16 cellular contexts compared by ENCODE assay signal in genomic region chrX:123339201-123339905, GRCh38.
DNase-seq lines count a peak whose midpoint lies in the region; ATAC-seq and TF ChIP-seq lines count a peak whose summit lies in the region.
"Had no signal": no experiment of that assay in that cellular context is flagged by ENCODE, and none has a peak within 500 bp of the region (broad histone marks: within the 10 kb centered on the region; RNA-seq: fewer than 3 reads in every experiment).

No MANE protein-coding gene starts in this region.

- in situ Hi-C loops in astrocyte of the spinal cord (cut with HindIII; ENCODE audit: low sequenced_read_pairs) (no loop called here), HAP-1 (cut with MboI; ENCODE audit: low sequenced_read_pairs) (no loop called here)

- H3K27me3 ChIP-seq in HAP-1 (ENCODE audit: low read depth) (peaks cover 5% of the 10 kb centered on the region; the same call in 1 of the 2 replicates), tibial nerve (no peaks in the 10 kb centered on the region), GM23338 (ENCODE audit: insufficient read depth) (no peaks in the 10 kb centered on the region)
- H3K27me3 ChIP-seq: SJSA1 had no signal

- no peak overlapping the region for H2AFZ ChIP-seq in GM23338

- no peaks in the 10 kb centered on the region for H3K27me3 Mint-ChIP-seq in GM23338 (ENCODE audit: insufficient read depth, low read depth, poor library complexity)

- H3K4me3 ChIP-seq in astrocyte of the spinal cord (ENCODE audit: low read depth, low read length) (no peak overlapping the region), skeletal muscle cell (ENCODE audit: low read depth, low read length) (no peak overlapping the region), HAP-1 (no peak overlapping the region), tibial nerve (no peak overlapping the region), GM23338 (no peak overlapping the region)
- H3K4me3 ChIP-seq: psoas muscle, SJSA1 had no signal

- TF ChIP-seq CTCF in astrocyte of the spinal cord (IDR thresholded peaks at IDR 0.05; ENCODE audit: low read depth, low read length) (no peak), tibial nerve (IDR thresholded peaks at IDR 0.05) (no peak), GM23338 (conservative IDR thresholded peaks at IDR 0.05; ENCODE audit: low read depth in 2 of 2) (no peak)

- peak; percentile 1 for DNase-seq in astrocyte of the spinal cord (ENCODE audit: low read depth, low spot score)
- peak; percentile 29 for DNase-seq in skeletal muscle cell (ENCODE audit: low read depth)
- DNase-seq in HAP-1 (ENCODE audit: low spot score in 2 of 2) = no peak
- no peak for DNase-seq in tibial nerve (ENCODE audit: low spot score in 2 of 2)
- DNase-seq in GM23338 (ENCODE audit: low spot score) = no peak
- DNase-seq: activated T-cell treated with anti-CD3 and anti-CD28 coated beads, Interleukin-2, amount 50 U/mL, for 48 hours; GOT3; midbrain; NCI-H1048; NCI-H526; psoas muscle had no signal

- H3K4me1 Mint-ChIP-seq in GM23338 = peaks cover 20% of the 10 kb centered on the region; the same call in 2 of the 3 replicates

- 67 to 73% methylated on average over 4 of the region's 4 CpGs for WGBS in tibial nerve, 2 donors

- H3K4me3 Mint-ChIP-seq in GM23338 = no peak overlapping the region
- H3K4me3 Mint-ChIP-seq: WTC11 had no signal

- no peaks in the 10 kb centered on the region for H4K20me1 ChIP-seq in GM23338 (replicated peaks; ENCODE audit: insufficient read depth)

- no peaks in the 10 kb centered on the region for H3F3A ChIP-seq in GM23338 (replicated peaks; ENCODE audit: low read depth)

- ATAC-seq in GM18520 (IDR thresholded peaks at IDR 0.05; ENCODE audit: unreplicated experiment) = peak; percentile 81
- ATAC-seq in HG02798 (IDR thresholded peaks at IDR 0.05; ENCODE audit: poor library complexity, unreplicated experiment) = peak; percentile 82
- no peak for ATAC-seq in GM21515 (IDR thresholded peaks at IDR 0.05; ENCODE audit: unreplicated experiment)
- ATAC-seq in GM23338 = no peak
- ATAC-seq: psoas muscle, WTC11 had no signal

- H3K27ac ChIP-seq in tibial nerve = no peak overlapping the region
- H3K27ac ChIP-seq in GM23338 (ENCODE audit: low read depth) = no peak overlapping the region
- H3K27ac ChIP-seq: psoas muscle, SJSA1 had no signal

- TF ChIP-seq EP300 in tibial nerve (IDR thresholded peaks at IDR 0.05) = no peak

- TF ChIP-seq POLR2A in tibial nerve (IDR thresholded peaks at IDR 0.05) = no peak

- H3K9me2 ChIP-seq in GM23338 (ENCODE audit: insufficient read depth) = no peaks in the 10 kb centered on the region

- H3K4me1 ChIP-seq in HAP-1 (no peaks in the 10 kb centered on the region), tibial nerve (no peaks in the 10 kb centered on the region), GM23338 (ENCODE audit: insufficient read depth) (0 out of 2 replicates have a peak, but pooled peaks cover 3% of the 10 kb centered on the region)
- H3K4me1 ChIP-seq: psoas muscle, SJSA1 had no signal

- H3K4me2 ChIP-seq in GM23338 = no peak overlapping the region

- no peak overlapping the region for H3K27ac Mint-ChIP-seq in GM23338
- H3K27ac Mint-ChIP-seq: WTC11 had no signal

- H3K36me3 ChIP-seq in HAP-1 (replicated peaks) = no peaks in the 10 kb centered on the region
- no peaks in the 10 kb centered on the region for H3K36me3 ChIP-seq in tibial nerve
- no peaks in the 10 kb centered on the region for H3K36me3 ChIP-seq in GM23338 (ENCODE audit: insufficient read depth)
- H3K36me3 ChIP-seq: SJSA1 had no signal

- H3K36me3 Mint-ChIP-seq in GM23338 (ENCODE audit: low read depth) = no peaks in the 10 kb centered on the region
- H3K36me3 Mint-ChIP-seq: WTC11 had no signal

- H3K9me3 Mint-ChIP-seq in GM23338 = no peaks in the 10 kb centered on the region
- H3K9me3 Mint-ChIP-seq: WTC11 had no signal

- no peaks in the 10 kb centered on the region for H3K79me2 ChIP-seq in GM23338 (replicated peaks; ENCODE audit: insufficient read depth)

- H3K9me3 ChIP-seq in HAP-1 (no peaks in the 10 kb centered on the region), tibial nerve (no peaks in the 10 kb centered on the region)
- H3K9me3 ChIP-seq: psoas muscle, SJSA1 had no signal

TF ChIP-seq in GM23338, 12 proteins besides CTCF, POLR2A, EP300 and RAD21:
- TF ChIP-seq POLR2AphosphoS5 (IDR thresholded peaks at IDR 0.05; ENCODE audit: low read depth) = no peak

Comparison
In these comparisons a context has a peak if more than half of its experiments do, and no peak if none do; other contexts are left out.
1. ATAC-seq: peak in GM18520 (single experiment) and HG02798 (single experiment); none in GM21515 (single experiment) and GM23338 (single experiment).
2. DNase-seq: peak in astrocyte of the spinal cord (single experiment) and skeletal muscle cell (single experiment); none in HAP-1 (0 of 2), tibial nerve (0 of 2) and GM23338 (single experiment).